1 cellular context compared by ENCODE assay signal in the genomic region with DNA sequence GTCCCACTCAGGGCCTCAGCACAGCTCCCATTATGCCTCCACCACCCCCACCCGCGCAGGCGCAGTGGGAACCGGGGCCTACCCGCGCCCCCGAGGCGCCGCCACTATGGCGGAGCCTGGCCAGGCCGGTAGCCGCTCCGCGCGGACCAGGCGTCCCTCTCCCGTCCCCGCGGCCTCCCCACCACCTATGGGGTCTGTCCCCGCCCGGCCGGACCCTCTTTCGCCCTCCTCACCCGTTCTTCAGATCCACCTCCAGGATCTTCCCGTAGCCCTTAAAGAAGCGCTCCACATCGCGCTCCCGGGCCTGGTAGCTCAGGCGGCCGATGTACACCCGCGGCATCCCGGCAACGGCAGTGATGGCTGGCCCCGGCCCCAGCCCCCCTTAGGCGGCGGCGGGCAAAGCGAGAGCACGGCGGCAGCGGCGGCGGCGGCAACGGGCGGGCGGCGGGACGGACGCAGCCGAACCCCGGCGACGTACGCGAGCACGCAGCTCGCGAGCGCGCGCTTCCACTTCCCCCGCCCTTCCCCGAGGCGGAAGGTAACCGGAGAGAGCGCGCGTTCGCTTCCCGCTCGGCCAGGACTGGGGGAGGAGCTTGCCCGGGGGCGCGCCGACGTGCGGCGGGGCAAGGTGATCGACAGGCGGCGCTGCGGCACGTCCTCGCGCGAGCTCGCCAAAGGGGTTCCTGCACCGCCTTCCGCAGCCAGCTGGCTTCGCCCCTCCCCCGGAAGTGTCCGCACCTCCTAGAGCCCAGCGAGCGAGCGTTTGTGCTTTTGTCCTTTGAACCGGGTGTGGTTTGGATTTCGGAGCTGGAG.
TF ChIP-seq lines count a peak whose summit lies in the region.

A gene (minus strand): TSS at position 488 of the 813 bp plus-strand sequence. CDS start 148 bp downstream, at position 340.

TF ChIP-seq in HepG2, 621 proteins besides CTCF, POLR2A, EP300 and RAD21 (continued from another document and continues in another):
- TF ChIP-seq, protein P1, sequence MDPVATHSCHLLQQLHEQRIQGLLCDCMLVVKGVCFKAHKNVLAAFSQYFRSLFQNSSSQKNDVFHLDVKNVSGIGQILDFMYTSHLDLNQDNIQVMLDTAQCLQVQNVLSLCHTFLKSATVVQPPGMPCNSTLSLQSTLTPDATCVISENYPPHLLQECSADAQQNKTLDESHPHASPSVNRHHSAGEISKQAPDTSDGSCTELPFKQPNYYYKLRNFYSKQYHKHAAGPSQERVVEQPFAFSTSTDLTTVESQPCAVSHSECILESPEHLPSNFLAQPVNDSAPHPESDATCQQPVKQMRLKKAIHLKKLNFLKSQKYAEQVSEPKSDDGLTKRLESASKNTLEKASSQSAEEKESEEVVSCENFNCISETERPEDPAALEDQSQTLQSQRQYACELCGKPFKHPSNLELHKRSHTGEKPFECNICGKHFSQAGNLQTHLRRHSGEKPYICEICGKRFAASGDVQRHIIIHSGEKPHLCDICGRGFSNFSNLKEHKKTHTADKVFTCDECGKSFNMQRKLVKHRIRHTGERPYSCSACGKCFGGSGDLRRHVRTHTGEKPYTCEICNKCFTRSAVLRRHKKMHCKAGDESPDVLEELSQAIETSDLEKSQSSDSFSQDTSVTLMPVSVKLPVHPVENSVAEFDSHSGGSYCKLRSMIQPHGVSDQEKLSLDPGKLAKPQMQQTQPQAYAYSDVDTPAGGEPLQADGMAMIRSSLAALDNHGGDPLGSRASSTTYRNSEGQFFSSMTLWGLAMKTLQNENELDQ (CRISPR knock-in tag; IDR thresholded peaks at IDR 0.05; ENCODE audit: borderline replicate concordance) = no peak
- TF ChIP-seq, protein P2, sequence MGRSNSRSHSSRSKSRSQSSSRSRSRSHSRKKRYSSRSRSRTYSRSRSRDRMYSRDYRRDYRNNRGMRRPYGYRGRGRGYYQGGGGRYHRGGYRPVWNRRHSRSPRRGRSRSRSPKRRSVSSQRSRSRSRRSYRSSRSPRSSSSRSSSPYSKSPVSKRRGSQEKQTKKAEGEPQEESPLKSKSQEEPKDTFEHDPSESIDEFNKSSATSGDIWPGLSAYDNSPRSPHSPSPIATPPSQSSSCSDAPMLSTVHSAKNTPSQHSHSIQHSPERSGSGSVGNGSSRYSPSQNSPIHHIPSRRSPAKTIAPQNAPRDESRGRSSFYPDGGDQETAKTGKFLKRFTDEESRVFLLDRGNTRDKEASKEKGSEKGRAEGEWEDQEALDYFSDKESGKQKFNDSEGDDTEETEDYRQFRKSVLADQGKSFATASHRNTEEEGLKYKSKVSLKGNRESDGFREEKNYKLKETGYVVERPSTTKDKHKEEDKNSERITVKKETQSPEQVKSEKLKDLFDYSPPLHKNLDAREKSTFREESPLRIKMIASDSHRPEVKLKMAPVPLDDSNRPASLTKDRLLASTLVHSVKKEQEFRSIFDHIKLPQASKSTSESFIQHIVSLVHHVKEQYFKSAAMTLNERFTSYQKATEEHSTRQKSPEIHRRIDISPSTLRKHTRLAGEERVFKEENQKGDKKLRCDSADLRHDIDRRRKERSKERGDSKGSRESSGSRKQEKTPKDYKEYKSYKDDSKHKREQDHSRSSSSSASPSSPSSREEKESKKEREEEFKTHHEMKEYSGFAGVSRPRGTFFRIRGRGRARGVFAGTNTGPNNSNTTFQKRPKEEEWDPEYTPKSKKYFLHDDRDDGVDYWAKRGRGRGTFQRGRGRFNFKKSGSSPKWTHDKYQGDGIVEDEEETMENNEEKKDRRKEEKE (IDR thresholded peaks at IDR 0.05) = no peak
- TF ChIP-seq, protein P3, sequence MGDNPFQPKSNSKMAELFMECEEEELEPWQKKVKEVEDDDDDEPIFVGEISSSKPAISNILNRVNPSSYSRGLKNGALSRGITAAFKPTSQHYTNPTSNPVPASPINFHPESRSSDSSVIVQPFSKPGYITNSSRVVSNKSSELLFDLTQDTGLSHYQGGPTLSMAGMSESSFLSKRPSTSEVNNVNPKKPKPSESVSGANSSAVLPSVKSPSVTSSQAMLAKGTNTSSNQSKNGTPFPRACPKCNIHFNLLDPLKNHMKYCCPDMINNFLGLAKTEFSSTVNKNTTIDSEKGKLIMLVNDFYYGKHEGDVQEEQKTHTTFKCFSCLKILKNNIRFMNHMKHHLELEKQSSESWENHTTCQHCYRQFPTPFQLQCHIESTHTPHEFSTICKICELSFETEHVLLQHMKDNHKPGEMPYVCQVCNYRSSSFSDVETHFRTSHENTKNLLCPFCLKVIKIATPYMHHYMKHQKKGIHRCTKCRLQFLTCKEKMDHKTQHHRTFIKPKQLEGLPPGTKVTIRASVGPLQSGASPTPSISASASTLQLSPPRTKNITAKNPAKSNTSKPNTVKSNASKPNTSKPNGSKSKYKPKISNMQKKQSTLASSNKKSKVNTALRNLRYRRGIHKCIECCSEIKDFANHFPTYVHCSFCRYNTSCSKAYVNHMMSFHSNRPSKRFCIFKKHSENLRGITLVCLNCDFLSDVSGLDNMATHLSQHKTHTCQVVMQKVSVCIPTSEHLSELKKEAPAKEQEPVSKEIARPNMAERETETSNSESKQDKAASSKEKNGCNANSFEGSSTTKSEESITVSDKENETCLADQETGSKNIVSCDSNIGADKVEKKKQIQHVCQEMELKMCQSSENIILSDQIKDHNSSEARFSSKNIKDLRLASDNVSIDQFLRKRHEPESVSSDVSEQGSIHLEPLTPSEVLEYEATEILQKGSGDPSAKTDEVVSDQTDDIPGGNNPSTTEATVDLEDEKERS (CRISPR knock-in tag; IDR thresholded peaks at IDR 0.05) = peak; percentile 44; the same call in 1 of the 2 replicates
- TF ChIP-seq ZKSCAN5 (CRISPR knock-in tag; IDR thresholded peaks at IDR 0.05) (no peak), MEIS1 (CRISPR knock-in tag; IDR thresholded peaks at IDR 0.05; ENCODE audit: borderline replicate concordance) (peak; percentile 82), MTA1 (CRISPR knock-in tag; IDR thresholded peaks at IDR 0.05; ENCODE audit: borderline replicate concordance) (0 out of 2 replicates have a peak, but pooled peaks have one; percentile 61), ZZZ3 (CRISPR knock-in tag; IDR thresholded peaks at IDR 0.05; ENCODE audit: borderline replicate concordance) (0 out of 2 replicates have a peak, but pooled peaks have one; percentile 21), ZNF556 (CRISPR knock-in tag; IDR thresholded peaks at IDR 0.05; ENCODE audit: borderline replicate concordance) (peak; percentile 96), PPARG (CRISPR knock-in tag; conservative IDR thresholded peaks at IDR 0.05) (peak; percentile 75), TBP (CRISPR knock-in tag; IDR thresholded peaks at IDR 0.05) (peak; percentile 88), KDM1A (CRISPR knock-in tag; IDR thresholded peaks at IDR 0.05) (no peak), ZNF788 (CRISPR knock-in tag; IDR thresholded peaks at IDR 0.05; ENCODE audit: borderline replicate concordance) (peak; percentile 97; the same call in 1 of the 2 replicates), FOXK2 (IDR thresholded peaks at IDR 0.05) (no peak), NFE2L2 (IDR thresholded peaks at IDR 0.05; ENCODE audit: low read length) (no peak), ZFX (CRISPR knock-in tag; IDR thresholded peaks at IDR 0.05; ENCODE audit: low read depth) (peak; percentile 99), HNRNPLL (IDR thresholded peaks at IDR 0.05; ENCODE audit: low read depth, low read length, poor library complexity, severe bottlenecking) (peak; percentile 78), ZSCAN30 (CRISPR knock-in tag; IDR thresholded peaks at IDR 0.05) (no peak), SUZ12 (IDR thresholded peaks at IDR 0.05; ENCODE audit: low read depth, low read length) (no peak), RNF2 (conservative IDR thresholded peaks at IDR 0.05; ENCODE audit: low read depth) (no peak; the same call in 1 of the 2 replicates), ZNF670 (CRISPR knock-in tag; IDR thresholded peaks at IDR 0.05; ENCODE audit: borderline replicate concordance) (peak; percentile 71; the same call in 1 of the 2 replicates), CENPX (CRISPR knock-in tag; IDR thresholded peaks at IDR 0.05) (no peak), TMF1 (CRISPR knock-in tag; IDR thresholded peaks at IDR 0.05; ENCODE audit: low read depth) (peak; percentile 75; the same call in 1 of the 2 replicates), ZNF549 (CRISPR knock-in tag; IDR thresholded peaks at IDR 0.05) (no peak)
- TF ChIP-seq, protein P4, sequence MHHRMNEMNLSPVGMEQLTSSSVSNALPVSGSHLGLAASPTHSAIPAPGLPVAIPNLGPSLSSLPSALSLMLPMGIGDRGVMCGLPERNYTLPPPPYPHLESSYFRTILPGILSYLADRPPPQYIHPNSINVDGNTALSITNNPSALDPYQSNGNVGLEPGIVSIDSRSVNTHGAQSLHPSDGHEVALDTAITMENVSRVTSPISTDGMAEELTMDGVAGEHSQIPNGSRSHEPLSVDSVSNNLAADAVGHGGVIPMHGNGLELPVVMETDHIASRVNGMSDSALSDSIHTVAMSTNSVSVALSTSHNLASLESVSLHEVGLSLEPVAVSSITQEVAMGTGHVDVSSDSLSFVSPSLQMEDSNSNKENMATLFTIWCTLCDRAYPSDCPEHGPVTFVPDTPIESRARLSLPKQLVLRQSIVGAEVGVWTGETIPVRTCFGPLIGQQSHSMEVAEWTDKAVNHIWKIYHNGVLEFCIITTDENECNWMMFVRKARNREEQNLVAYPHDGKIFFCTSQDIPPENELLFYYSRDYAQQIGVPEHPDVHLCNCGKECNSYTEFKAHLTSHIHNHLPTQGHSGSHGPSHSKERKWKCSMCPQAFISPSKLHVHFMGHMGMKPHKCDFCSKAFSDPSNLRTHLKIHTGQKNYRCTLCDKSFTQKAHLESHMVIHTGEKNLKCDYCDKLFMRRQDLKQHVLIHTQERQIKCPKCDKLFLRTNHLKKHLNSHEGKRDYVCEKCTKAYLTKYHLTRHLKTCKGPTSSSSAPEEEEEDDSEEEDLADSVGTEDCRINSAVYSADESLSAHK (CRISPR knock-in tag; IDR thresholded peaks at IDR 0.05; ENCODE audit: borderline replicate concordance) = no peak
- TF ChIP-seq, protein P5, sequence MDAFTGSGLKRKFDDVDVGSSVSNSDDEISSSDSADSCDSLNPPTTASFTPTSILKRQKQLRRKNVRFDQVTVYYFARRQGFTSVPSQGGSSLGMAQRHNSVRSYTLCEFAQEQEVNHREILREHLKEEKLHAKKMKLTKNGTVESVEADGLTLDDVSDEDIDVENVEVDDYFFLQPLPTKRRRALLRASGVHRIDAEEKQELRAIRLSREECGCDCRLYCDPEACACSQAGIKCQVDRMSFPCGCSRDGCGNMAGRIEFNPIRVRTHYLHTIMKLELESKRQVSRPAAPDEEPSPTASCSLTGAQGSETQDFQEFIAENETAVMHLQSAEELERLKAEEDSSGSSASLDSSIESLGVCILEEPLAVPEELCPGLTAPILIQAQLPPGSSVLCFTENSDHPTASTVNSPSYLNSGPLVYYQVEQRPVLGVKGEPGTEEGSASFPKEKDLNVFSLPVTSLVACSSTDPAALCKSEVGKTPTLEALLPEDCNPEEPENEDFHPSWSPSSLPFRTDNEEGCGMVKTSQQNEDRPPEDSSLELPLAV (CRISPR knock-in tag; conservative IDR thresholded peaks at IDR 0.05; ENCODE audit: low read depth) = no peak
- TF ChIP-seq, protein P6, sequence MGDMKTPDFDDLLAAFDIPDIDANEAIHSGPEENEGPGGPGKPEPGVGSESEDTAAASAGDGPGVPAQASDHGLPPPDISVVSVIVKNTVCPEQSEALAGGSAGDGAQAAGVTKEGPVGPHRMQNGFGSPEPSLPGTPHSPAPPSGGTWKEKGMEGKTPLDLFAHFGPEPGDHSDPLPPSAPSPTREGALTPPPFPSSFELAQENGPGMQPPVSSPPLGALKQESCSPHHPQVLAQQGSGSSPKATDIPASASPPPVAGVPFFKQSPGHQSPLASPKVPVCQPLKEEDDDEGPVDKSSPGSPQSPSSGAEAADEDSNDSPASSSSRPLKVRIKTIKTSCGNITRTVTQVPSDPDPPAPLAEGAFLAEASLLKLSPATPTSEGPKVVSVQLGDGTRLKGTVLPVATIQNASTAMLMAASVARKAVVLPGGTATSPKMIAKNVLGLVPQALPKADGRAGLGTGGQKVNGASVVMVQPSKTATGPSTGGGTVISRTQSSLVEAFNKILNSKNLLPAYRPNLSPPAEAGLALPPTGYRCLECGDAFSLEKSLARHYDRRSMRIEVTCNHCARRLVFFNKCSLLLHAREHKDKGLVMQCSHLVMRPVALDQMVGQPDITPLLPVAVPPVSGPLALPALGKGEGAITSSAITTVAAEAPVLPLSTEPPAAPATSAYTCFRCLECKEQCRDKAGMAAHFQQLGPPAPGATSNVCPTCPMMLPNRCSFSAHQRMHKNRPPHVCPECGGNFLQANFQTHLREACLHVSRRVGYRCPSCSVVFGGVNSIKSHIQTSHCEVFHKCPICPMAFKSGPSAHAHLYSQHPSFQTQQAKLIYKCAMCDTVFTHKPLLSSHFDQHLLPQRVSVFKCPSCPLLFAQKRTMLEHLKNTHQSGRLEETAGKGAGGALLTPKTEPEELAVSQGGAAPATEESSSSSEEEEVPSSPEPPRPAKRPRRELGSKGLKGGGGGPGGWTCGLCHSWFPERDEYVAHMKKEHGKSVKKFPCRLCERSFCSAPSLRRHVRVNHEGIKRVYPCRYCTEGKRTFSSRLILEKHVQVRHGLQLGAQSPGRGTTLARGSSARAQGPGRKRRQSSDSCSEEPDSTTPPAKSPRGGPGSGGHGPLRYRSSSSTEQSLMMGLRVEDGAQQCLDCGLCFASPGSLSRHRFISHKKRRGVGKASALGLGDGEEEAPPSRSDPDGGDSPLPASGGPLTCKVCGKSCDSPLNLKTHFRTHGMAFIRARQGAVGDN (CRISPR knock-in tag; IDR thresholded peaks at IDR 0.05) = peak; percentile 93
- TF ChIP-seq, protein P7, sequence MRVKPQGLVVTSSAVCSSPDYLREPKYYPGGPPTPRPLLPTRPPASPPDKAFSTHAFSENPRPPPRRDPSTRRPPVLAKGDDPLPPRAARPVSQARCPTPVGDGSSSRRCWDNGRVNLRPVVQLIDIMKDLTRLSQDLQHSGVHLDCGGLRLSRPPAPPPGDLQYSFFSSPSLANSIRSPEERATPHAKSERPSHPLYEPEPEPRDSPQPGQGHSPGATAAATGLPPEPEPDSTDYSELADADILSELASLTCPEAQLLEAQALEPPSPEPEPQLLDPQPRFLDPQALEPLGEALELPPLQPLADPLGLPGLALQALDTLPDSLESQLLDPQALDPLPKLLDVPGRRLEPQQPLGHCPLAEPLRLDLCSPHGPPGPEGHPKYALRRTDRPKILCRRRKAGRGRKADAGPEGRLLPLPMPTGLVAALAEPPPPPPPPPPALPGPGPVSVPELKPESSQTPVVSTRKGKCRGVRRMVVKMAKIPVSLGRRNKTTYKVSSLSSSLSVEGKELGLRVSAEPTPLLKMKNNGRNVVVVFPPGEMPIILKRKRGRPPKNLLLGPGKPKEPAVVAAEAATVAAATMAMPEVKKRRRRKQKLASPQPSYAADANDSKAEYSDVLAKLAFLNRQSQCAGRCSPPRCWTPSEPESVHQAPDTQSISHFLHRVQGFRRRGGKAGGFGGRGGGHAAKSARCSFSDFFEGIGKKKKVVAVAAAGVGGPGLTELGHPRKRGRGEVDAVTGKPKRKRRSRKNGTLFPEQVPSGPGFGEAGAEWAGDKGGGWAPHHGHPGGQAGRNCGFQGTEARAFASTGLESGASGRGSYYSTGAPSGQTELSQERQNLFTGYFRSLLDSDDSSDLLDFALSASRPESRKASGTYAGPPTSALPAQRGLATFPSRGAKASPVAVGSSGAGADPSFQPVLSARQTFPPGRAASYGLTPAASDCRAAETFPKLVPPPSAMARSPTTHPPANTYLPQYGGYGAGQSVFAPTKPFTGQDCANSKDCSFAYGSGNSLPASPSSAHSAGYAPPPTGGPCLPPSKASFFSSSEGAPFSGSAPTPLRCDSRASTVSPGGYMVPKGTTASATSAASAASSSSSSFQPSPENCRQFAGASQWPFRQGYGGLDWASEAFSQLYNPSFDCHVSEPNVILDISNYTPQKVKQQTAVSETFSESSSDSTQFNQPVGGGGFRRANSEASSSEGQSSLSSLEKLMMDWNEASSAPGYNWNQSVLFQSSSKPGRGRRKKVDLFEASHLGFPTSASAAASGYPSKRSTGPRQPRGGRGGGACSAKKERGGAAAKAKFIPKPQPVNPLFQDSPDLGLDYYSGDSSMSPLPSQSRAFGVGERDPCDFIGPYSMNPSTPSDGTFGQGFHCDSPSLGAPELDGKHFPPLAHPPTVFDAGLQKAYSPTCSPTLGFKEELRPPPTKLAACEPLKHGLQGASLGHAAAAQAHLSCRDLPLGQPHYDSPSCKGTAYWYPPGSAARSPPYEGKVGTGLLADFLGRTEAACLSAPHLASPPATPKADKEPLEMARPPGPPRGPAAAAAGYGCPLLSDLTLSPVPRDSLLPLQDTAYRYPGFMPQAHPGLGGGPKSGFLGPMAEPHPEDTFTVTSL (CRISPR knock-in tag; IDR thresholded peaks at IDR 0.05; ENCODE audit: borderline replicate concordance) = 0 out of 2 replicates have a peak, but pooled peaks have one; percentile 66
